24 cellular contexts compared by ENCODE assay signal in genomic region chr11:6269994-6270393, GRCh38. TPM values are rescaled to one million over a fixed set of nuclear protein-coding genes. Genes with fewer than 3 reads are reported as not detected.
A peak's percentile ranks its signal among the peaks of the same experiment; 100 is the strongest.
DNase-seq lines count a peak whose midpoint lies in the region; ATAC-seq and TF ChIP-seq lines count a peak whose summit lies in the region.
"Had no signal": no experiment of that assay in that cellular context is flagged by ENCODE, and none has a peak within 500 bp of the region (broad histone marks: within the 10 kb centered on the region; RNA-seq: fewer than 3 reads in every experiment).

No MANE protein-coding gene starts in this region.

- H3K27me3 ChIP-seq in Panc1 (ENCODE audit: control insufficient read depth, insufficient read depth, low read length) (peaks cover 12% of the 10 kb centered on the region), body of pancreas (no peaks in the 10 kb centered on the region)
- H3K27me3 ChIP-seq: SJCRH30 had no signal

- in situ Hi-C loops in Panc1 (cut with HindIII; ENCODE audit: low pct_unique_long_range_greater_than_20kb, low sequenced_read_pairs) (no loop called here), ACHN (cut with HindIII; ENCODE audit: low pct_ligation_motif_present, low pct_unique_long_range_greater_than_20kb, low sequenced_read_pairs) (no loop called here)

- 78 to 92% methylated on average over 23 to 24 of the region's 24 CpGs for WGBS in body of pancreas, 2 donors

- no peak overlapping the region for H3K4me3 Mint-ChIP-seq in activated CD4-positive, alpha-beta T cell treated with anti-CD3 and anti-CD28 coated beads, Interleukin-2, amount 10 ng/mL, durations not matched to agents 24 days and 14 days
- no peak overlapping the region for H3K4me3 Mint-ChIP-seq in stimulated activated naive CD8-positive, alpha-beta T cell treated with anti-CD3 and anti-CD28 coated beads, Interleukin-15, amount 100 ng/mL, for 72 hours
- H3K4me3 Mint-ChIP-seq: nephron had no signal

- TF ChIP-seq CTCF in Panc1 (IDR thresholded peaks at IDR 0.05) (peak; percentile 68), body of pancreas (IDR thresholded peaks at IDR 0.05) (peak in 3 of 7 experiments; percentile 12 to 31 (median 17))

- no peak; the same call in 1 of the 2 replicates for ATAC-seq in Panc1
- ATAC-seq in left lobe of liver: peak; percentile 28
- peak; percentile 43 for ATAC-seq in stimulated activated naive CD8-positive, alpha-beta T cell treated with anti-CD3 and anti-CD28 coated beads, Interleukin-15, amount 100 ng/mL, for 72 hours
- ATAC-seq in GM21576 (IDR thresholded peaks at IDR 0.05; ENCODE audit: unreplicated experiment): no peak
- ATAC-seq in body of pancreas: no peak
- ATAC-seq: psoas muscle had no signal

- intact Hi-C loops in activated CD4-positive, alpha-beta T cell treated with anti-CD3 and anti-CD28 coated beads, Interleukin-2, amount 10 ng/mL, durations not matched to agents 24 days and 14 days (cut with micrococcal nuclease): no loop called here
- intact Hi-C loops in Panc1 (cut with micrococcal nuclease; ENCODE audit: unreplicated experiment) (no loop called here), body of pancreas (cut with DNase I) (no loop called here)

- no peaks in the 10 kb centered on the region for H3K36me3 Mint-ChIP-seq in activated CD4-positive, alpha-beta T cell treated with anti-CD3 and anti-CD28 coated beads, Interleukin-2, amount 10 ng/mL, durations not matched to agents 24 days and 14 days (ENCODE audit: low read depth)
- H3K36me3 Mint-ChIP-seq: CD4-positive, alpha-beta memory T cell; immature natural killer cell had no signal

- TF ChIP-seq POLR2A in body of pancreas (IDR thresholded peaks at IDR 0.05): no peak

- CTCF ChIA-PET in Panc1 (lab: Charles Lee): interaction anchor here (0.6 kb wide), 1 partner anchor 14 kb away, joined by 4 read pairs; no protein-coding TSS in a partner anchor

- H3K4me3 ChIP-seq in Panc1 (ENCODE audit: low read depth in 2 of 2, low read length in 2 of 2): no peak overlapping the region
- H3K4me3 ChIP-seq in body of pancreas: no peak overlapping the region
- H3K4me3 ChIP-seq: psoas muscle, SJCRH30 had no signal

- no peaks in the 10 kb centered on the region for H3K9me3 ChIP-seq in Panc1 (ENCODE audit: control insufficient read depth, insufficient read depth, low read depth, low read length)
- H3K9me3 ChIP-seq in body of pancreas: no peaks in the 10 kb centered on the region
- H3K9me3 ChIP-seq: psoas muscle, SJCRH30 had no signal

- H3K27ac ChIP-seq in Panc1 (ENCODE audit: low read length) (no peak overlapping the region), body of pancreas (no peak overlapping the region)
- H3K27ac ChIP-seq: psoas muscle, SJCRH30 had no signal

- H3K27me3 Mint-ChIP-seq in activated CD4-positive, alpha-beta T cell treated with anti-CD3 and anti-CD28 coated beads, Interleukin-2, amount 10 ng/mL, durations not matched to agents 24 days and 14 days: peaks cover 27% of the 10 kb centered on the region
- H3K27me3 Mint-ChIP-seq in stimulated activated naive CD8-positive, alpha-beta T cell treated with anti-CD3 and anti-CD28 coated beads, Interleukin-15, amount 100 ng/mL, for 72 hours: peaks cover 34% of the 10 kb centered on the region

- H3K36me3 ChIP-seq in Panc1 (ENCODE audit: control insufficient read depth, insufficient read depth, low read length) (no peaks in the 10 kb centered on the region), body of pancreas (replicated peaks in 1 of 2; ENCODE audit: insufficient read depth in 1 of 2, low read depth in 2 of 2) (no peaks in the 10 kb centered on the region)
- H3K36me3 ChIP-seq: SJCRH30 had no signal

- no peaks in the 10 kb centered on the region for H3K9me3 Mint-ChIP-seq in activated CD4-positive, alpha-beta T cell treated with anti-CD3 and anti-CD28 coated beads, Interleukin-2, amount 10 ng/mL, durations not matched to agents 24 days and 14 days
- H3K9me3 Mint-ChIP-seq in stimulated activated naive CD8-positive, alpha-beta T cell treated with anti-CD3 and anti-CD28 coated beads, Interleukin-15, amount 100 ng/mL, for 72 hours: no peaks in the 10 kb centered on the region
- H3K9me3 Mint-ChIP-seq: dendritic cell treated with granulocyte-macrophage colony-stimulating factor and Interleukin-4, amounts not matched to agents 40 ng/mL and 50 ng/mL, for 4 days; nephron had no signal

- H3K4me1 Mint-ChIP-seq in activated CD4-positive, alpha-beta T cell treated with anti-CD3 and anti-CD28 coated beads, Interleukin-2, amount 10 ng/mL, durations not matched to agents 24 days and 14 days: no peaks in the 10 kb centered on the region
- no peaks in the 10 kb centered on the region for H3K4me1 Mint-ChIP-seq in stimulated activated naive CD8-positive, alpha-beta T cell treated with anti-CD3 and anti-CD28 coated beads, Interleukin-15, amount 100 ng/mL, for 72 hours
- H3K4me1 Mint-ChIP-seq: CD4-positive, alpha-beta memory T cell; nephron had no signal

- DNase-seq in activated CD4-positive, alpha-beta T cell treated with anti-CD3 and anti-CD28 coated beads, Interleukin-2, amount 10 ng/mL, durations not matched to agents 24 days and 14 days: peak; percentile 66
- DNase-seq in activated CD4-positive, alpha-beta T cell treated with anti-CD3 and anti-CD28 coated beads, Interleukin-2, amount 50 U/mL, for 1 hour: no peak
- no peak for DNase-seq in Panc1 (ENCODE audit: low read depth, low spot score)
- DNase-seq in left lobe of liver (ENCODE audit: low spot score): no peak
- no peak for DNase-seq in stimulated activated naive CD8-positive, alpha-beta T cell treated with anti-CD3 and anti-CD28 coated beads, Interleukin-15, amount 100 ng/mL, for 72 hours
- no peak for DNase-seq in ACHN
- DNase-seq in body of pancreas: no peak
- DNase-seq: activated CD4-positive, alpha-beta T cell treated with anti-CD3 and anti-CD28 coated beads for 1 hour; activated naive CD4-positive, alpha-beta T cell treated with anti-CD3 and anti-CD28 coated beads, Interleukin-2, amount 50 U/mL, for 16 hours; CD4-positive, alpha-beta memory T cell; DND-41; head of caudate nucleus; immature natural killer cell; NCI-H1930; NCI-H524; psoas muscle; SJCRH30; stimulated activated naive CD4-positive, alpha-beta T cell; T-helper 9 cell had no signal

- no peaks in the 10 kb centered on the region for H3K4me1 ChIP-seq in Panc1 (ENCODE audit: control insufficient read depth, insufficient read depth, low read length)
- no peaks in the 10 kb centered on the region for H3K4me1 ChIP-seq in body of pancreas
- H3K4me1 ChIP-seq: SJCRH30 had no signal

- POLR2A ChIA-PET in Panc1 (lab: Charles Lee): no interaction called here

- no TSS peak for BruUV-seq in Panc1 (replicated peaks; lab: Mats Ljungman, UMichigan)

- H3K27ac Mint-ChIP-seq in activated CD4-positive, alpha-beta T cell treated with anti-CD3 and anti-CD28 coated beads, Interleukin-2, amount 10 ng/mL, durations not matched to agents 24 days and 14 days: no peak overlapping the region
- H3K27ac Mint-ChIP-seq in stimulated activated naive CD8-positive, alpha-beta T cell treated with anti-CD3 and anti-CD28 coated beads, Interleukin-15, amount 100 ng/mL, for 72 hours: no peak overlapping the region
- H3K27ac Mint-ChIP-seq: CD4-positive, alpha-beta memory T cell; dendritic cell treated with granulocyte-macrophage colony-stimulating factor and Interleukin-4, amounts not matched to agents 40 ng/mL and 50 ng/mL, for 4 days; immature natural killer cell; nephron had no signal

RNA-seq across cellular contexts. Expression of gene CCKBR, which starts 10.4 kb away (rescaled TPM):
- not detected in 2 replicates for total RNA-seq in activated CD4-positive, alpha-beta T cell treated with anti-CD3 and anti-CD28 coated beads, Interleukin-2, amount 10 ng/mL, durations not matched to agents 24 days and 14 days
- not detected for total RNA-seq in Panc1 (2021; ENCODE audit: unreplicated experiment)
- not detected for polyA plus RNA-seq in Panc1 (2012; ENCODE audit: insufficient read length)
- total RNA-seq in left lobe of liver: not detected
- 1 to 10 TPM; 1.0 to 3.3 TPM for total RNA-seq in body of pancreas
- total RNA-seq: CD4-positive, alpha-beta memory T cell; lung microvascular endothelial cell; psoas muscle; urinary bladder had no signal
- polyA plus RNA-seq: CD4-positive, alpha-beta memory T cell; immature natural killer cell; psoas muscle had no signal

RNA-seq across cellular contexts. Expression of gene CNGA4, which starts 31.1 kb away (rescaled TPM):
- not detected in 2 replicates for total RNA-seq in activated CD4-positive, alpha-beta T cell treated with anti-CD3 and anti-CD28 coated beads, Interleukin-2, amount 10 ng/mL, durations not matched to agents 24 days and 14 days
- total RNA-seq in Panc1 (2021; ENCODE audit: unreplicated experiment) (0.62 TPM), left lobe of liver (not detected), body of pancreas (not detected)
- 0.23 TPM for polyA plus RNA-seq in Panc1 (2012; ENCODE audit: insufficient read length)
- total RNA-seq: lung microvascular endothelial cell, psoas muscle, SJCRH30, urinary bladder had no signal
- polyA plus RNA-seq: CD4-positive, alpha-beta memory T cell; immature natural killer cell had no signal

RNA-seq across cellular contexts. Expression of gene FHIP1B, which starts 35.6 kb away (rescaled TPM):
- 19.3 and 20.2 TPM in 2 replicates for total RNA-seq in activated CD4-positive, alpha-beta T cell treated with anti-CD3 and anti-CD28 coated beads, Interleukin-2, amount 10 ng/mL, durations not matched to agents 24 days and 14 days
- 42.8 TPM for total RNA-seq in Panc1 (2021; ENCODE audit: unreplicated experiment)
- 47.5 TPM for polyA plus RNA-seq in Panc1 (2012; ENCODE audit: insufficient read length)
- total RNA-seq in left lobe of liver: 32.1 TPM
- total RNA-seq in body of pancreas: 10 to 100 TPM; 31.9 to 54.7 TPM

RNA-seq across cellular contexts. Expression of gene CAVIN3, which starts 50.3 kb away (rescaled TPM):
- 35.7 and 36.0 TPM in 2 replicates for total RNA-seq in activated CD4-positive, alpha-beta T cell treated with anti-CD3 and anti-CD28 coated beads, Interleukin-2, amount 10 ng/mL, durations not matched to agents 24 days and 14 days
- total RNA-seq in Panc1 (2021; ENCODE audit: unreplicated experiment) (31.1 TPM), left lobe of liver (6.1 TPM), body of pancreas (10 to 100 TPM; 47.7 to 76.5 TPM)
- polyA plus RNA-seq in Panc1 (2012; ENCODE audit: insufficient read length): 26.7 TPM
- total RNA-seq: SJCRH30 had no signal
- polyA plus RNA-seq: immature natural killer cell had no signal

Comparison
In these comparisons a context has a peak if more than half of its experiments do, and no peak if none do; other contexts are left out.
1. ATAC-seq: peak in left lobe of liver (single experiment) and stimulated activated naive CD8-positive, alpha-beta T cell treated with anti-CD3 and anti-CD28 coated beads, Interleukin-15, amount 100 ng/mL, for 72 hours (single experiment); none in Panc1 (single experiment), GM21576 (single experiment) and body of pancreas (single experiment).